In the genomic region with DNA sequence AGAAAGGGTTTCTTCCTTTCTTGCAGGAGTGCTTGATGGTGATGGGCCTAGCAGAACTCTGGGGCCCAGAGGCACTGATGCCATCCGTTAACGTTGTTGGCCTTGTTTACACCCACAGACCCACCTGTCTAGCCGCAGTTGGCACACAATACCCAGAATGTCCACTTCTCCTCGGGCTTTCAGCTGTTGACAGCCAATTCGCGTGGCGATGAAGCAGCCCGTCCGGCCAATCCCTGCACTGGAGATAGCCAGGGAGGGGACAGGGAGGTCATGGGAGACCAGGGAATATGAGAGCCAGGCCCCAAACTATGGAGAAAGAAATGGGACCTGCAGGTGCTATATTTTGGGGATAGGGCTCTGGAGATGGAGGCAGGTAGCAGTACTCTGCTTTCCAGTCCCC, we compare ENCODE assay signal across 1 cellular context.
TF ChIP-seq lines count a peak whose summit lies in the region.

No MANE protein-coding gene starts in this region.

TF ChIP-seq in K562, 482 proteins besides CTCF, POLR2A, EP300 and RAD21:
- peak; percentile 39; the same call in 1 of the 2 replicates for TF ChIP-seq POLR2G (IDR thresholded peaks at IDR 0.05; ENCODE audit: low read depth, low read length)
- TF ChIP-seq RBFOX2 (IDR thresholded peaks at IDR 0.05; ENCODE audit: low read depth, low read length) = peak; percentile 56
- no peak for TF ChIP-seq ZNF217 (CRISPR knock-in tag; IDR thresholded peaks at IDR 0.05)
